Comparison of ENCODE assay signal across 2 cellular contexts in genomic region chr2:215683295-215683694, GRCh38.
A peak's percentile ranks its signal among the peaks of the same experiment; 100 is the strongest.
TF ChIP-seq lines count a peak whose summit lies in the region.

No MANE protein-coding gene starts in this region.

TF ChIP-seq in HepG2, 621 proteins besides CTCF, POLR2A, EP300 and RAD21:
- TF ChIP-seq ZBTB43 (CRISPR knock-in tag; conservative IDR thresholded peaks at IDR 0.05) (no peak), ZNF547 (CRISPR knock-in tag; IDR thresholded peaks at IDR 0.05) (no peak), ELF1 (CRISPR knock-in tag; IDR thresholded peaks at IDR 0.05) (no peak), BRD4 (CRISPR knock-in tag; IDR thresholded peaks at IDR 0.05) (peak; percentile 84; the same call in 1 of the 2 replicates), MTF2 (CRISPR knock-in tag; IDR thresholded peaks at IDR 0.05; ENCODE audit: borderline replicate concordance) (0 out of 2 replicates have a peak, but pooled peaks have one; percentile 30), NFE2L2 (IDR thresholded peaks at IDR 0.05; ENCODE audit: low read length) (no peak)

TF ChIP-seq in IMR-90, 13 proteins besides CTCF, POLR2A, EP300 and RAD21:
- no peak for TF ChIP-seq ELK1 (IDR thresholded peaks at IDR 0.05; ENCODE audit: borderline replicate concordance, low read depth, low read length)
- no peak for TF ChIP-seq NFE2L2 (IDR thresholded peaks at IDR 0.05; ENCODE audit: low read depth, low read length)
- TF ChIP-seq SMC3 (IDR thresholded peaks at IDR 0.05; ENCODE audit: low read depth, low read length) = no peak
- no peak for TF ChIP-seq BHLHE40 (IDR thresholded peaks at IDR 0.05; ENCODE audit: low read depth, low read length)
- TF ChIP-seq CHD1 (IDR thresholded peaks at IDR 0.05; ENCODE audit: low read depth, low read length) = no peak
- no peak for TF ChIP-seq USF2 (IDR thresholded peaks at IDR 0.05; ENCODE audit: low read depth, low read length)
- no peak for TF ChIP-seq MXI1 (IDR thresholded peaks at IDR 0.05; ENCODE audit: borderline replicate concordance, low read depth, low read length)
